ENCODE assay signal across 10 cellular contexts in the genomic region with DNA sequence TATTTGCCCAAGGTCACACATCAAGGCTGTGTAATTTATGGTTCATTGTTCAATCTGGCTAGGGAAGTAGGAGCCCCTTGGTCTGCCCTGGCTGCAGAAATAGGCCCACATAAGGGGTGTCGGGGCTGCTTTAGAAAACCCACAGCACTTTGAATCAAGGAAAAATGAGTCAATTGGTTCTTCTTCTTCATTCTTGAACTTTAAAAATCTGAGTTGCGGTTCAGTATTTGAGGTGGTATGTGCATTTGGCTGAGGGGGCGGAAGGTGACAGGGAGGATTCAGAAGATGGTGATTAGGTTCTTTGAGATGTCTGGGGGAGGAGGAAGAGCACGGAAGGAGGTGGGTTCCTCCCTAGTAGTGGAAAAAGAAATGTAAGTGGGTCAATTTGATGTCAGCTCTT.
DNase-seq lines count a peak whose midpoint lies in the region; ATAC-seq and TF ChIP-seq lines count a peak whose summit lies in the region.
"Had no signal": no experiment of that assay in that cellular context is flagged by ENCODE, and none has a peak within 500 bp of the region (broad histone marks: within the 10 kb centered on the region; RNA-seq: fewer than 3 reads in every experiment).

No MANE protein-coding gene starts in this region.

- intact Hi-C loops in cardiac septum (cut with DNase I) = loop anchor here (10.0 kb wide), 1 partner anchor 268 kb away; no protein-coding TSS in a partner anchor

- peak; percentile 67 to 75 for DNase-seq in activated T-cell treated with anti-CD3 and anti-CD28 coated beads, Interleukin-2, amount 50 U/mL, for 48 hours
- peak; percentile 64 to 67 for DNase-seq in stimulated activated CD4-positive, alpha-beta T cell treated with anti-CD3 and anti-CD28 coated beads, Interleukin-2, amount 100 ng/mL, for 24 hours
- DNase-seq in NCI-H2196 (lab: John Stamatoyannopoulos, UW; ENCODE audit: unreplicated experiment) (no peak), cardiac septum (ENCODE audit: low spot score) (no peak), foreskin melanocyte (no peak)
- DNase-seq: dorsolateral prefrontal cortex, NCI-H446 had no signal

- ATAC-seq in GM18502 (IDR thresholded peaks at IDR 0.05; ENCODE audit: poor library complexity, unreplicated experiment) = peak; percentile 40
- ATAC-seq in HG03066 (IDR thresholded peaks at IDR 0.05; ENCODE audit: low read depth, unreplicated experiment) = peak; percentile 32
- no peak for ATAC-seq in GM18505 (IDR thresholded peaks at IDR 0.05; ENCODE audit: unreplicated experiment)

- no peak for TF ChIP-seq POLR2A in GM18505 (IDR thresholded peaks at IDR 0.05; ENCODE audit: borderline replicate concordance, extremely low read depth, insufficient read depth, insufficient read length)

Comparison
In these comparisons a context has a peak if more than half of its experiments do, and no peak if none do; other contexts are left out.
1. DNase-seq: peak in activated T-cell treated with anti-CD3 and anti-CD28 coated beads, Interleukin-2, amount 50 U/mL, for 48 hours (2 of 2) and stimulated activated CD4-positive, alpha-beta T cell treated with anti-CD3 and anti-CD28 coated beads, Interleukin-2, amount 100 ng/mL, for 24 hours (2 of 2); none in NCI-H2196 (single experiment), cardiac septum (single experiment) and foreskin melanocyte (single experiment).